In genomic region chr9:113708821-113709713, GRCh38 we compare ENCODE assay signal across 1 cellular context.
TF ChIP-seq lines count a peak whose summit lies in the region.

No MANE protein-coding gene starts in this region.

TF ChIP-seq in GM23338, 12 proteins besides CTCF, POLR2A, EP300 and RAD21 (continued from another document):
- TF ChIP-seq ZNF462 (CRISPR knock-in tag; IDR thresholded peaks at IDR 0.05) (no peak), ETS1 (IDR thresholded peaks at IDR 0.05) (no peak), REST (IDR thresholded peaks at IDR 0.05; ENCODE audit: unreplicated experiment) (no peak)
